ENCODE assay signal across 8 cellular contexts in the genomic region with DNA sequence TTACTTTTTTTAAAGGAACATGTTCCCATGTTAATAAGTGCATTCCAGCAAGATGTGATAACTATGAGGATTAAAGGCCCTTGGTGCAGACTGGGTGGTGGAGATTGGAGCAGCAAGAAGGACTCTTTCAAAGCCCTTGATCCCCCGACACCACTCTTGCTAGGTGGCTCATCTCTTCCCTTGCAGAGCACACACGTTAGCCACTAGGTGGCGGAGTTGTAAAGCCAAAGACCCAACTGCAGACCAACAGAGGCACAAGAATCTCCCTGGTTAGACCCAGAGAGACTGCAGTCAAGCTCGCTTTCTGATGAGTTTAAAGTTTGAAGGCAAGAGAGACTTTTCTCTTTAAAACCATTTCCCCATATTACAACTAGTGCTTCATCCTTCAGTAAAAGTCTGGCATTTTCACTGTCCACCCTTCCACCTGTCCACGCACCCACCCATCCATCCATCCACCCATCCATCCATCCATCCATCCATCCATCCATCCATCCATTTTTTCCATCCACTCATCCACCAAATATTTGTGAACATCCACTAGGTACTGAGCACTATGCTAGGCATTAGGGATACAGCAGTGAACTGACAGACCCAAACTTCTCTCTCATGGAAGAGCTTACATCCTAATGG.
DNase-seq lines count a peak whose midpoint lies in the region; ATAC-seq and TF ChIP-seq lines count a peak whose summit lies in the region.

No MANE protein-coding gene starts in this region.

- H3K27me3 ChIP-seq in GM23338 (ENCODE audit: insufficient read depth) (no peaks in the 10 kb centered on the region), SU-DHL-6 (ENCODE audit: low read length) (no peaks in the 10 kb centered on the region), ascending aorta (no peaks in the 10 kb centered on the region), hepatocyte (peaks cover 12% of the 10 kb centered on the region), smooth muscle cell (ENCODE audit: low read depth) (peaks cover 18% of the 10 kb centered on the region)

- H3K36me3 Mint-ChIP-seq in GM23338 (ENCODE audit: low read depth): no peaks in the 10 kb centered on the region

- H3K79me2 ChIP-seq in GM23338 (replicated peaks; ENCODE audit: insufficient read depth) (no peaks in the 10 kb centered on the region), SU-DHL-6 (ENCODE audit: insufficient read depth, low read length) (no peaks in the 10 kb centered on the region), hepatocyte (no peaks in the 10 kb centered on the region), smooth muscle cell (ENCODE audit: low read depth) (no peaks in the 10 kb centered on the region)

- H3K4me1 Mint-ChIP-seq in GM23338: no peaks in the 10 kb centered on the region

- H3K27me3 Mint-ChIP-seq in GM23338 (ENCODE audit: insufficient read depth, low read depth, poor library complexity): no peaks in the 10 kb centered on the region

- H3K27ac Mint-ChIP-seq in GM23338: no peak overlapping the region

- no peaks in the 10 kb centered on the region for H3K9me2 ChIP-seq in GM23338 (ENCODE audit: insufficient read depth)
- no peaks in the 10 kb centered on the region for H3K9me2 ChIP-seq in SU-DHL-6 (replicated peaks; ENCODE audit: insufficient read depth, low read length)
- H3K9me2 ChIP-seq in hepatocyte (replicated peaks; ENCODE audit: insufficient read depth): no peaks in the 10 kb centered on the region

- no peak overlapping the region for H3K4me3 Mint-ChIP-seq in GM23338

- no peak overlapping the region for H3K27ac ChIP-seq in GM23338 (ENCODE audit: low read depth)
- no peak overlapping the region for H3K27ac ChIP-seq in SU-DHL-6 (ENCODE audit: low read depth, low read length)
- no peak overlapping the region for H3K27ac ChIP-seq in ascending aorta
- no peak overlapping the region for H3K27ac ChIP-seq in hepatocyte
- no peak overlapping the region for H3K27ac ChIP-seq in smooth muscle cell (ENCODE audit: low read depth)

- peak; percentile 84 to 97 for TF ChIP-seq CTCF in GM23338 (conservative IDR thresholded peaks at IDR 0.05; ENCODE audit: low read depth in 2 of 2)
- TF ChIP-seq CTCF in SU-DHL-6 (IDR thresholded peaks at IDR 0.05; ENCODE audit: insufficient read depth, low read length, poor library complexity, severe bottlenecking): peak; percentile 59
- TF ChIP-seq CTCF in ascending aorta (IDR thresholded peaks at IDR 0.05): peak; percentile 70 to 84 (median 82)
- TF ChIP-seq CTCF in hepatocyte (IDR thresholded peaks at IDR 0.05; ENCODE audit: poor library complexity): peak; percentile 95
- TF ChIP-seq CTCF in smooth muscle cell (IDR thresholded peaks at IDR 0.05; ENCODE audit: borderline replicate concordance, insufficient read depth, poor library complexity, severe bottlenecking): peak; percentile 94

- intact Hi-C loops in ascending aorta (cut with DNase I): loop anchor here (1.0 to 5.0 kb wide), 2 partner anchors 111 to 493 kb away; a partner anchor contains a TSS

- H3K4me1 ChIP-seq in GM23338 (ENCODE audit: insufficient read depth) (no peaks in the 10 kb centered on the region), ascending aorta (peaks cover 0 to 3% of the 10 kb centered on the region in 2 donors), hepatocyte (ENCODE audit: insufficient read depth) (no peaks in the 10 kb centered on the region), smooth muscle cell (ENCODE audit: low read depth) (no peaks in the 10 kb centered on the region)

- no peak overlapping the region for H3K4me2 ChIP-seq in GM23338
- H3K4me2 ChIP-seq in SU-DHL-6 (ENCODE audit: low read depth, low read length, poor library complexity, severe bottlenecking): no peak overlapping the region
- no peak overlapping the region for H3K4me2 ChIP-seq in hepatocyte
- H3K4me2 ChIP-seq in smooth muscle cell: no peak overlapping the region

- H3K9me3 ChIP-seq in SU-DHL-6 (ENCODE audit: insufficient read depth, low read length) (no peaks in the 10 kb centered on the region), ascending aorta (no peaks in the 10 kb centered on the region), hepatocyte (ENCODE audit: low read depth) (no peaks in the 10 kb centered on the region), smooth muscle cell (replicated peaks; ENCODE audit: low read depth) (no peaks in the 10 kb centered on the region)

- H2AFZ ChIP-seq in GM23338: no peak overlapping the region
- H2AFZ ChIP-seq in SU-DHL-6 (ENCODE audit: low read depth, low read length, severe bottlenecking): no peak overlapping the region
- no peak overlapping the region for H2AFZ ChIP-seq in hepatocyte
- H2AFZ ChIP-seq in smooth muscle cell (ENCODE audit: low read depth): no peak overlapping the region

- H3K36me3 ChIP-seq in GM23338 (ENCODE audit: insufficient read depth) (no peaks in the 10 kb centered on the region), SU-DHL-6 (ENCODE audit: low read length) (no peaks in the 10 kb centered on the region), ascending aorta (no peaks in the 10 kb centered on the region), hepatocyte (replicated peaks; ENCODE audit: insufficient read depth, low read depth) (no peaks in the 10 kb centered on the region), smooth muscle cell (ENCODE audit: low read depth) (no peaks in the 10 kb centered on the region)

- DNase-seq in DMS153 treated with DMSO at 0.1 percent for 48 hours (lab: John Stamatoyannopoulos, UW; ENCODE audit: unreplicated experiment) (peak; percentile 18), GM23338 (ENCODE audit: low spot score) (peak; percentile 90), NCI-H1048 (lab: John Stamatoyannopoulos, UW) (peak; percentile 36), ascending aorta (ENCODE audit: low spot score in 2 of 2) (peak in 1 of 2 donors; percentile 69), hepatocyte (ENCODE audit: low spot score) (peak; percentile 91), smooth muscle cell (lab: John Stamatoyannopoulos, UW; ENCODE audit: unreplicated experiment) (no peak), NCI-H1436 treated with DMSO at 0.1 percent for 48 hours (lab: John Stamatoyannopoulos, UW) (no peak)

- H4K20me1 ChIP-seq in GM23338 (replicated peaks; ENCODE audit: insufficient read depth): no peaks in the 10 kb centered on the region
- H4K20me1 ChIP-seq in SU-DHL-6 (ENCODE audit: low read depth, low read length): no peaks in the 10 kb centered on the region
- H4K20me1 ChIP-seq in hepatocyte (ENCODE audit: insufficient read depth, poor library complexity, severe bottlenecking): no peaks in the 10 kb centered on the region
- H4K20me1 ChIP-seq in smooth muscle cell (ENCODE audit: low read depth): no peaks in the 10 kb centered on the region

- H3F3A ChIP-seq in GM23338 (replicated peaks; ENCODE audit: low read depth): no peaks in the 10 kb centered on the region
- H3F3A ChIP-seq in SU-DHL-6 (ENCODE audit: insufficient read depth): no peaks in the 10 kb centered on the region
- no peaks in the 10 kb centered on the region for H3F3A ChIP-seq in smooth muscle cell (ENCODE audit: low read depth)

- WGBS in hepatocyte (ENCODE audit: low lambda C conversion rate, missing lambda C conversion rate): 31% methylated on average over 5 of the region's 5 CpGs
- whole genome bisulfite sequencing in smooth muscle cell (ENCODE audit: low lambda C conversion rate): 37% methylated on average over 5 of the region's 5 CpGs

- H3K9me3 Mint-ChIP-seq in GM23338: no peaks in the 10 kb centered on the region

- ATAC-seq in GM23338: peak; percentile 99

- H3K4me3 ChIP-seq in GM23338 (no peak overlapping the region), SU-DHL-6 (ENCODE audit: insufficient read depth, low read length, poor library complexity, severe bottlenecking) (no peak overlapping the region), ascending aorta (no peak overlapping the region), hepatocyte (no peak overlapping the region), smooth muscle cell (no peak overlapping the region)

- H3K9ac ChIP-seq in SU-DHL-6 (ENCODE audit: low read length): no peak overlapping the region
- no peak overlapping the region for H3K9ac ChIP-seq in smooth muscle cell (ENCODE audit: low read depth)

TF ChIP-seq in GM23338, 12 proteins besides CTCF, POLR2A, EP300 and RAD21:
- TF ChIP-seq, protein P1, sequence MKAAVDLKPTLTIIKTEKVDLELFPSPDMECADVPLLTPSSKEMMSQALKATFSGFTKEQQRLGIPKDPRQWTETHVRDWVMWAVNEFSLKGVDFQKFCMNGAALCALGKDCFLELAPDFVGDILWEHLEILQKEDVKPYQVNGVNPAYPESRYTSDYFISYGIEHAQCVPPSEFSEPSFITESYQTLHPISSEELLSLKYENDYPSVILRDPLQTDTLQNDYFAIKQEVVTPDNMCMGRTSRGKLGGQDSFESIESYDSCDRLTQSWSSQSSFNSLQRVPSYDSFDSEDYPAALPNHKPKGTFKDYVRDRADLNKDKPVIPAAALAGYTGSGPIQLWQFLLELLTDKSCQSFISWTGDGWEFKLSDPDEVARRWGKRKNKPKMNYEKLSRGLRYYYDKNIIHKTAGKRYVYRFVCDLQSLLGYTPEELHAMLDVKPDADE (IDR thresholded peaks at IDR 0.05): no peak
- TF ChIP-seq ZNF114 (CRISPR knock-in tag; IDR thresholded peaks at IDR 0.05) (no peak), ZNF331 (CRISPR knock-in tag; IDR thresholded peaks at IDR 0.05; ENCODE audit: low read depth) (no peak), CREB1 (CRISPR knock-in tag; IDR thresholded peaks at IDR 0.05; ENCODE audit: low read depth) (no peak), EZH2phosphoT487 (IDR thresholded peaks at IDR 0.05; ENCODE audit: unreplicated experiment) (no peak)
- TF ChIP-seq, protein P2, sequence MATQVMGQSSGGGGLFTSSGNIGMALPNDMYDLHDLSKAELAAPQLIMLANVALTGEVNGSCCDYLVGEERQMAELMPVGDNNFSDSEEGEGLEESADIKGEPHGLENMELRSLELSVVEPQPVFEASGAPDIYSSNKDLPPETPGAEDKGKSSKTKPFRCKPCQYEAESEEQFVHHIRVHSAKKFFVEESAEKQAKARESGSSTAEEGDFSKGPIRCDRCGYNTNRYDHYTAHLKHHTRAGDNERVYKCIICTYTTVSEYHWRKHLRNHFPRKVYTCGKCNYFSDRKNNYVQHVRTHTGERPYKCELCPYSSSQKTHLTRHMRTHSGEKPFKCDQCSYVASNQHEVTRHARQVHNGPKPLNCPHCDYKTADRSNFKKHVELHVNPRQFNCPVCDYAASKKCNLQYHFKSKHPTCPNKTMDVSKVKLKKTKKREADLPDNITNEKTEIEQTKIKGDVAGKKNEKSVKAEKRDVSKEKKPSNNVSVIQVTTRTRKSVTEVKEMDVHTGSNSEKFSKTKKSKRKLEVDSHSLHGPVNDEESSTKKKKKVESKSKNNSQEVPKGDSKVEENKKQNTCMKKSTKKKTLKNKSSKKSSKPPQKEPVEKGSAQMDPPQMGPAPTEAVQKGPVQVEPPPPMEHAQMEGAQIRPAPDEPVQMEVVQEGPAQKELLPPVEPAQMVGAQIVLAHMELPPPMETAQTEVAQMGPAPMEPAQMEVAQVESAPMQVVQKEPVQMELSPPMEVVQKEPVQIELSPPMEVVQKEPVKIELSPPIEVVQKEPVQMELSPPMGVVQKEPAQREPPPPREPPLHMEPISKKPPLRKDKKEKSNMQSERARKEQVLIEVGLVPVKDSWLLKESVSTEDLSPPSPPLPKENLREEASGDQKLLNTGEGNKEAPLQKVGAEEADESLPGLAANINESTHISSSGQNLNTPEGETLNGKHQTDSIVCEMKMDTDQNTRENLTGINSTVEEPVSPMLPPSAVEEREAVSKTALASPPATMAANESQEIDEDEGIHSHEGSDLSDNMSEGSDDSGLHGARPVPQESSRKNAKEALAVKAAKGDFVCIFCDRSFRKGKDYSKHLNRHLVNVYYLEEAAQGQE (IDR thresholded peaks at IDR 0.05; ENCODE audit: unreplicated experiment): no peak

Comparison
In these comparisons a context has a peak if more than half of its experiments do, and no peak if none do; other contexts are left out.
1. DNase-seq: peak in DMS153 treated with DMSO at 0.1 percent for 48 hours (single experiment), GM23338 (single experiment), NCI-H1048 (single experiment) and hepatocyte (single experiment); none in smooth muscle cell (single experiment) and NCI-H1436 treated with DMSO at 0.1 percent for 48 hours (single experiment).
2. Peak in every context shown above with its lines, with median percentiles within 50 percentile points of each other: CTCF ChIP-seq.